ENCODE assay signal across 1 cellular context in genomic region chr11:16898274-16898985, GRCh38.
TF ChIP-seq lines count a peak whose summit lies in the region.

No MANE protein-coding gene starts in this region.

TF ChIP-seq in WTC11, 78 proteins besides CTCF, POLR2A, EP300 and RAD21 (continued from another document):
- TF ChIP-seq, protein P1, sequence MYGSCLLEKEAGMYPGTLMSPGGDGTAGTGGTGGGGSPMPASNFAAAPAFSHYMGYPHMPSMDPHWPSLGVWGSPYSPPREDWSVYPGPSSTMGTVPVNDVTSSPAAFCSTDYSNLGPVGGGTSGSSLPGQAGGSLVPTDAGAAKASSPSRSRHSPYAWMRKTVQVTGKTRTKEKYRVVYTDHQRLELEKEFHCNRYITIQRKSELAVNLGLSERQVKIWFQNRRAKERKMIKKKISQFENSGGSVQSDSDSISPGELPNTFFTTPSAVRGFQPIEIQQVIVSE (CRISPR knock-in tag; IDR thresholded peaks at IDR 0.05; ENCODE audit: borderline replicate concordance), result no peak
- TF ChIP-seq CREM (CRISPR knock-in tag; IDR thresholded peaks at IDR 0.05) (no peak), JUN (CRISPR knock-in tag; IDR thresholded peaks at IDR 0.05) (no peak), ERG (CRISPR knock-in tag; IDR thresholded peaks at IDR 0.05) (no peak), GRHL2 (CRISPR knock-in tag; IDR thresholded peaks at IDR 0.05; ENCODE audit: insufficient replicate concordance, severe bottlenecking) (no peak), MYBL2 (CRISPR knock-in tag; IDR thresholded peaks at IDR 0.05) (no peak), ZNF138 (CRISPR knock-in tag; conservative IDR thresholded peaks at IDR 0.05) (no peak), CREB1 (CRISPR knock-in tag; IDR thresholded peaks at IDR 0.05) (no peak), MXD4 (CRISPR knock-in tag; IDR thresholded peaks at IDR 0.05; ENCODE audit: borderline replicate concordance) (no peak)
